In the genomic region with DNA sequence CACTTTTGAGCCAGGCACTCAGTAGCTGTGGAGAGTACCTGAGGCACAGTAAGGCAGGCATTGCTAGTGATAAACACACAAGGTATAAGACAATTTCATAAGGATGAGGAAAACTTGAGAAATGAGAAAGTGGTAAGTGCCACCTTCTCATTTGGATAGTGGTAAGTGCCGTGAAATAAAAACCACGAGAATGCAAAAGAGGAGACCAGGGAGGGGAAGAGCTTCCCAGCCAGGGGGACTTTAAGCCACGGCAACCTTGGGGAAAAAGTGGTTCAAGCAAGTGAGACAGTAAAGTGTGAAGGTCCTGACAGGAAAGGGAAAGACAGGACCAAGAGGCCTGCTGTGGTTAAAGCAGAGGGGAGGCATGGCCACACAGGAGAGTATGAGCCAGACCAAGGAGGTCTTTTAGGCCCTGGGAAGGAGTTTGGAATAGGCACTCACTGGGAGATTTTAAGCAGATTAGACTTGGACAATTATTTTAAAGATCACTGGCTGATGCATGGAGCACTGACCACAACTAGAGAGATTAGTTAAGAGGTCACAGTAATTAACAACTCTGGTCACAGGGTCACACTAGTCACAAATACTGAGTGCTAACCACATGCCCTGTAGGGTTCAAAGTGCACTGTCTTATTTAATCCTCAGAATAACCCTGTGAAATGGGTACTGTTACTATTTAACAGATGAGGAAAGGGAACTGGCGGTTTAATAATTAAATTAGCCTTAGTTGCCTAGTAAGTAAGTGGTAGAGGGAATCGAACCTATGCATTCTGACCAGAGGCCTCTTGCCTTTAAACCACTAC, we compare ENCODE assay signal across 20 cellular contexts. TPM values are rescaled to one million over a fixed set of nuclear protein-coding genes. Genes with fewer than 3 reads are reported as not detected.
DNase-seq lines count a peak whose midpoint lies in the region; ATAC-seq and TF ChIP-seq lines count a peak whose summit lies in the region.
"Had no signal": no experiment of that assay in that cellular context is flagged by ENCODE, and none has a peak within 500 bp of the region (broad histone marks: within the 10 kb centered on the region; RNA-seq: fewer than 3 reads in every experiment).

No MANE protein-coding gene starts in this region.

- peaks cover 6% of the 10 kb centered on the region; the same call in 1 of the 2 replicates for H3K9me3 ChIP-seq in PC-3 (ENCODE audit: low read length)
- H3K9me3 ChIP-seq in H9 (ENCODE audit: control insufficient read depth, low read depth, low read length): peaks cover 24% of the 10 kb centered on the region
- H3K9me3 ChIP-seq: A549, pancreas had no signal

- peaks cover 9 to 35% of the 10 kb centered on the region in 2 donors for H3K36me3 Mint-ChIP-seq in activated T-cell treated with anti-CD3 and anti-CD28 coated beads, Interleukin-2, amount 50 U/mL, for 72 hours (ENCODE audit: insufficient read depth in 2 of 2)
- H3K36me3 Mint-ChIP-seq in activated T-cell treated with anti-CD3 and anti-CD28 coated beads, Interleukin-2, amount 50 U/mL, for 4 hours (ENCODE audit: insufficient read depth): peaks cover 41% of the 10 kb centered on the region
- H3K36me3 Mint-ChIP-seq in activated B cell treated with CpG ODN at 0.5 μM for 24 hours (ENCODE audit: low read depth) (peaks cover 76% of the 10 kb centered on the region), immature natural killer cell (peaks cover 24 to 49% (median 33%) of the 10 kb centered on the region in 3 donors), H9 (ENCODE audit: insufficient read depth in 1 of 3, low read depth in 3 of 3) (peaks cover 51 to 83% (median 82%) of the 10 kb centered on the region in 3 experiments)
- H3K36me3 Mint-ChIP-seq in stimulated activated effector memory CD8-positive, alpha-beta T cell treated with anti-CD3 and anti-CD28 coated beads, Interleukin-12 subunit alpha, Interleukin-12 subunit beta, amount 100 ng/mL, for 72 hours: peaks cover 93% of the 10 kb centered on the region

- H3K4me2 ChIP-seq in PC-3 (ENCODE audit: low read length): no peak overlapping the region
- H3K4me2 ChIP-seq in H9 (ENCODE audit: insufficient read depth, insufficient read length, low read length): no peak overlapping the region
- H3K4me2 ChIP-seq: A549 had no signal

- H3K9ac ChIP-seq in PC-3 (ENCODE audit: low read length): no peak overlapping the region
- no peak overlapping the region for H3K9ac ChIP-seq in H9 (ENCODE audit: extremely low read depth, insufficient read length, low read length)

- no CpG with 5 or more reads among the region's 5 CpGs for WGBS in H9 (ENCODE audit: extremely low coverage, insufficient read length, low lambda C conversion rate)

- no peak overlapping the region for H2BK5ac ChIP-seq in H9 (ENCODE audit: insufficient read length, low read length)

- CTCF ChIA-PET in activated B cell treated with CpG ODN at 0.5 μM for 24 hours (lab: Charles Lee) (no interaction called here), PC-3 (lab: Charles Lee) (no interaction called here)

- no peak overlapping the region for H2BK15ac ChIP-seq in H9 (ENCODE audit: low read depth, low read length)

- peaks cover 69% of the 10 kb centered on the region for H3K36me3 ChIP-seq in PC-3 (ENCODE audit: low read depth, low read length)

- no peak overlapping the region for H2BK12ac ChIP-seq in H9 (ENCODE audit: insufficient read length, low read depth, low read length)

- POLR2A ChIA-PET in activated B cell treated with CpG ODN at 0.5 μM for 24 hours (lab: Charles Lee): no interaction called here
- POLR2A ChIA-PET in PC-3 (lab: Charles Lee; ENCODE audit: unreplicated experiment): no interaction called here

- BruUV-seq in PC-3 (replicated peaks; lab: Mats Ljungman, UMichigan): no TSS peak

- H3K79me2 ChIP-seq in PC-3 (ENCODE audit: low read length): no peaks in the 10 kb centered on the region
- H3K79me2 ChIP-seq in H9 (ENCODE audit: insufficient read depth, low read length): no peaks in the 10 kb centered on the region

- H3K27ac ChIP-seq in PC-3 (ENCODE audit: low read length) (no peak overlapping the region), H9 (ENCODE audit: insufficient read length, low read depth, low read length) (no peak overlapping the region)
- H3K27ac ChIP-seq: A549, pancreas had no signal

- peak overlapping the region; percentile 41 for H3K27ac Mint-ChIP-seq in activated T-cell treated with anti-CD3 and anti-CD28 coated beads, Interleukin-2, amount 50 U/mL, for 72 hours
- H3K27ac Mint-ChIP-seq in activated B cell treated with CpG ODN at 0.5 μM for 24 hours: peak overlapping the region; percentile 50
- peak overlapping the region; percentile 10 to 83 (median 65) for H3K27ac Mint-ChIP-seq in immature natural killer cell
- H3K27ac Mint-ChIP-seq in stimulated activated effector memory CD8-positive, alpha-beta T cell treated with anti-CD3 and anti-CD28 coated beads, Interleukin-12 subunit alpha, Interleukin-12 subunit beta, amount 100 ng/mL, for 72 hours: peak overlapping the region; percentile 18
- H3K27ac Mint-ChIP-seq in H9: peak overlapping the region in 1 of 3 experiments; percentile 81; a peak in 2 of 7 replicates

- H4K5ac ChIP-seq in H9 (ENCODE audit: insufficient read length, low read depth, low read length): no peak overlapping the region

- H4K20me1 ChIP-seq in PC-3 (ENCODE audit: low read length) (no peaks in the 10 kb centered on the region), H9 (ENCODE audit: control insufficient read depth, insufficient read depth, insufficient read length) (no peaks in the 10 kb centered on the region)

- no peaks in the 10 kb centered on the region for H3K79me1 ChIP-seq in H9 (ENCODE audit: insufficient read depth, low read depth, low read length, poor library complexity, severe bottlenecking)

- H4K91ac ChIP-seq in H9 (ENCODE audit: insufficient read length, low read depth, low read length): no peak overlapping the region

- no peaks in the 10 kb centered on the region for H3K4me1 ChIP-seq in PC-3 (ENCODE audit: insufficient read depth, low read length)
- H3K4me1 ChIP-seq in H9 (ENCODE audit: insufficient read depth, low read length): no peaks in the 10 kb centered on the region
- H3K4me1 ChIP-seq: A549, pancreas had no signal

- H3K27me3 Mint-ChIP-seq in activated T-cell treated with anti-CD3 and anti-CD28 coated beads, Interleukin-2, amount 50 U/mL, for 72 hours (ENCODE audit: low read depth): no peaks in the 10 kb centered on the region
- H3K27me3 Mint-ChIP-seq in activated T-cell treated with anti-CD3 and anti-CD28 coated beads, Interleukin-2, amount 50 U/mL, for 4 hours (ENCODE audit: low read depth): no peaks in the 10 kb centered on the region
- no peaks in the 10 kb centered on the region for H3K27me3 Mint-ChIP-seq in activated B cell treated with CpG ODN at 0.5 μM for 24 hours
- peaks cover 0 to 3% (median 0%) of the 10 kb centered on the region in 3 donors for H3K27me3 Mint-ChIP-seq in immature natural killer cell (ENCODE audit: low read depth in 3 of 3)
- H3K27me3 Mint-ChIP-seq in H9 (ENCODE audit: low read depth): no peaks in the 10 kb centered on the region

- H3K56ac ChIP-seq in H9 (ENCODE audit: insufficient read length, low read depth, low read length): no peak overlapping the region

- H3K23me2 ChIP-seq in H9 (ENCODE audit: insufficient read length, low read depth, low read length, poor library complexity, severe bottlenecking): no peaks in the 10 kb centered on the region

- H3T11ph ChIP-seq in H9 (ENCODE audit: low read length): no peak overlapping the region

- ATAC-seq in activated T-cell treated with anti-CD3 and anti-CD28 coated beads, Interleukin-2, amount 50 U/mL, for 72 hours (replicated peaks in 1 of 2): no peak
- no peak for ATAC-seq in activated T-cell treated with anti-CD3 and anti-CD28 coated beads, Interleukin-2, amount 50 U/mL, for 4 hours
- no peak for ATAC-seq in activated B cell treated with CpG ODN at 0.5 μM for 24 hours (ENCODE audit: low read depth)
- peak; percentile 39 for ATAC-seq in stimulated activated effector memory CD8-positive, alpha-beta T cell treated with anti-CD3 and anti-CD28 coated beads, Interleukin-12 subunit alpha, Interleukin-12 subunit beta, amount 100 ng/mL, for 72 hours
- no peak for ATAC-seq in PC-3
- ATAC-seq: A549, pancreas had no signal

- no peak overlapping the region for H3K23ac ChIP-seq in H9 (ENCODE audit: insufficient read length, low read depth, low read length)

- no peak overlapping the region for H4K8ac ChIP-seq in H9 (replicated peaks; ENCODE audit: insufficient read length, low read depth, low read length)

- no peaks in the 10 kb centered on the region for H3K27me3 ChIP-seq in PC-3 (ENCODE audit: low read length)
- H3K27me3 ChIP-seq in H9 (ENCODE audit: insufficient read depth, low read length): no peaks in the 10 kb centered on the region
- H3K27me3 ChIP-seq: dorsolateral prefrontal cortex, pancreas had no signal

- H3K14ac ChIP-seq in H9 (ENCODE audit: insufficient read depth, low read length): no peak overlapping the region

- H3K9me3 Mint-ChIP-seq in activated T-cell treated with anti-CD3 and anti-CD28 coated beads, Interleukin-2, amount 50 U/mL, for 72 hours: no peaks in the 10 kb centered on the region
- no peaks in the 10 kb centered on the region for H3K9me3 Mint-ChIP-seq in activated T-cell treated with anti-CD3 and anti-CD28 coated beads, Interleukin-2, amount 50 U/mL, for 4 hours
- H3K9me3 Mint-ChIP-seq in activated B cell treated with CpG ODN at 0.5 μM for 24 hours (no peaks in the 10 kb centered on the region), immature natural killer cell (no peaks in the 10 kb centered on the region), H9 (peaks cover 0 to 5% of the 10 kb centered on the region in 2 experiments; a peak in 1 of 5 replicates)
- H3K9me3 Mint-ChIP-seq in stimulated activated effector memory CD8-positive, alpha-beta T cell treated with anti-CD3 and anti-CD28 coated beads, Interleukin-12 subunit alpha, Interleukin-12 subunit beta, amount 100 ng/mL, for 72 hours: no peaks in the 10 kb centered on the region

- no peak overlapping the region for H2AK5ac ChIP-seq in H9 (ENCODE audit: insufficient read length, low read length)

- no peak overlapping the region for H3K4me3 Mint-ChIP-seq in activated T-cell treated with anti-CD3 and anti-CD28 coated beads, Interleukin-2, amount 50 U/mL, for 72 hours
- H3K4me3 Mint-ChIP-seq in activated T-cell treated with anti-CD3 and anti-CD28 coated beads, Interleukin-2, amount 50 U/mL, for 4 hours: no peak overlapping the region
- H3K4me3 Mint-ChIP-seq in activated B cell treated with CpG ODN at 0.5 μM for 24 hours (no peak overlapping the region), immature natural killer cell (peak overlapping the region in 1 of 5 donors; percentile 10), H9 (no peak overlapping the region)
- H3K4me3 Mint-ChIP-seq in stimulated activated effector memory CD8-positive, alpha-beta T cell treated with anti-CD3 and anti-CD28 coated beads, Interleukin-12 subunit alpha, Interleukin-12 subunit beta, amount 100 ng/mL, for 72 hours: no peak overlapping the region

- no peak overlapping the region for H2BK20ac ChIP-seq in H9 (ENCODE audit: low read depth, low read length, poor library complexity, severe bottlenecking)

- H2BK120ac ChIP-seq in H9 (ENCODE audit: low read depth, low read length, poor library complexity, severe bottlenecking): no peak overlapping the region

- no peak for DNase-seq in activated T-cell treated with anti-CD3 and anti-CD28 coated beads, Interleukin-2, amount 50 U/mL, for 72 hours
- DNase-seq in activated T-cell treated with anti-CD3 and anti-CD28 coated beads, Interleukin-2, amount 50 U/mL, for 4 hours: no peak
- no peak for DNase-seq in activated B cell treated with CpG ODN at 0.5 μM for 24 hours
- no peak for DNase-seq in immature natural killer cell
- no peak for DNase-seq in stimulated activated effector memory CD8-positive, alpha-beta T cell treated with anti-CD3 and anti-CD28 coated beads, Interleukin-12 subunit alpha, Interleukin-12 subunit beta, amount 100 ng/mL, for 72 hours (ENCODE audit: low spot score in 2 of 2)
- DNase-seq in PC-3: no peak
- DNase-seq in H9: no peak
- no peak for DNase-seq in activated CD4-positive, alpha-beta T cell treated with anti-CD3 and anti-CD28 coated beads for 48 hours
- DNase-seq: activated CD4-positive, alpha-beta T cell treated with anti-CD3 and anti-CD28 coated beads, Interleukin-2, amount 50 U/mL, for 4 hours; activated effector memory CD4-positive, alpha-beta T cell treated with anti-CD3 and anti-CD28 coated beads, Interleukin-2, amount 50 U/mL, for 16 hours; dorsolateral prefrontal cortex; GDM1; head of caudate nucleus; NCI-H1436; NCI-H345; pancreas; SIG-M5; stimulated activated naive CD4-positive, alpha-beta T cell treated with Interleukin-2 at 50 U/mL for 16 hours had no signal

- H2AFZ ChIP-seq in PC-3 (ENCODE audit: low read length) (no peak overlapping the region), H9 (ENCODE audit: low read length) (no peak overlapping the region)

- no peak overlapping the region for H3K4me3 ChIP-seq in PC-3 (ENCODE audit: low read length)
- H3K4me3 ChIP-seq: A549, dorsolateral prefrontal cortex, pancreas, skin epidermis had no signal

- intact Hi-C loops in activated B cell treated with CpG ODN at 0.5 μM for 24 hours (cut with micrococcal nuclease): loop anchor here (2.0 kb wide), 1 partner anchor 49 kb away; no protein-coding TSS in a partner anchor
- intact Hi-C loops in PC-3 (cut with micrococcal nuclease): no loop called here

- H3K9me2 ChIP-seq in PC-3 (replicated peaks; ENCODE audit: low read length): no peaks in the 10 kb centered on the region

- H3K18ac ChIP-seq in H9 (ENCODE audit: insufficient read length, low read depth, low read length): no peak overlapping the region

- H3K4ac ChIP-seq in H9 (ENCODE audit: low read depth, low read length): no peak overlapping the region

- TF ChIP-seq CTCF in activated B cell treated with CpG ODN at 0.5 μM for 24 hours (IDR thresholded peaks at IDR 0.05): no peak
- no peak for TF ChIP-seq CTCF in PC-3 (conservative IDR thresholded peaks at IDR 0.05; ENCODE audit: low read depth, low read length)
- no peak for TF ChIP-seq CTCF in H9 (conservative IDR thresholded peaks at IDR 0.05)

- H3F3A ChIP-seq in PC-3 (ENCODE audit: low read length, unreplicated experiment): no peaks in the 10 kb centered on the region

- no peaks in the 10 kb centered on the region for H3K4me1 Mint-ChIP-seq in activated T-cell treated with anti-CD3 and anti-CD28 coated beads, Interleukin-2, amount 50 U/mL, for 72 hours (ENCODE audit: low read depth)
- H3K4me1 Mint-ChIP-seq in activated T-cell treated with anti-CD3 and anti-CD28 coated beads, Interleukin-2, amount 50 U/mL, for 4 hours (ENCODE audit: low read depth): no peaks in the 10 kb centered on the region
- H3K4me1 Mint-ChIP-seq in activated B cell treated with CpG ODN at 0.5 μM for 24 hours: no peaks in the 10 kb centered on the region
- peaks cover 2 to 5% of the 10 kb centered on the region in 2 donors for H3K4me1 Mint-ChIP-seq in immature natural killer cell
- peaks cover 6% of the 10 kb centered on the region for H3K4me1 Mint-ChIP-seq in stimulated activated effector memory CD8-positive, alpha-beta T cell treated with anti-CD3 and anti-CD28 coated beads, Interleukin-12 subunit alpha, Interleukin-12 subunit beta, amount 100 ng/mL, for 72 hours
- H3K4me1 Mint-ChIP-seq in H9: no peaks in the 10 kb centered on the region

RNA-seq across cellular contexts. Expression of a gene that starts 50.1 kb away (rescaled TPM):
- total RNA-seq in activated T-cell treated with anti-CD3 and anti-CD28 coated beads, Interleukin-2, amount 50 U/mL, for 72 hours: 100 to 1,000 TPM in 1 of 2 donors, 10 to 100 TPM in 1; 76.6 to 111 TPM
- total RNA-seq in activated T-cell treated with anti-CD3 and anti-CD28 coated beads, Interleukin-2, amount 50 U/mL, for 4 hours: 10 to 100 TPM; 51.5 to 54.6 (median 51.6) TPM
- total RNA-seq in activated B cell treated with CpG ODN at 0.5 μM for 24 hours (53.3 and 68.6 TPM in 2 replicates), PC-3 (2014; rRNA removed) (29.4 and 43.5 TPM in 2 replicates), H9 (2021) (64.0 and 74.5 TPM in 2 replicates)
- 10 to 100 TPM in 2 of 3 donors, 1 to 10 TPM in 1; 7.6 to 20.3 (median 14.7) TPM for polyA plus RNA-seq in immature natural killer cell

RNA-seq across cellular contexts. Expression of a gene that starts 59.4 kb away (rescaled TPM):
- total RNA-seq in activated T-cell treated with anti-CD3 and anti-CD28 coated beads, Interleukin-2, amount 50 U/mL, for 72 hours: 10 to 100 TPM; 65.1 to 80.4 TPM
- total RNA-seq in activated T-cell treated with anti-CD3 and anti-CD28 coated beads, Interleukin-2, amount 50 U/mL, for 4 hours: 100 to 1,000 TPM; 109 to 118 (median 115) TPM
- total RNA-seq in activated B cell treated with CpG ODN at 0.5 μM for 24 hours: 53.1 and 53.9 TPM in 2 replicates
- 10 to 100 TPM; 22.5 to 50.7 (median 35.0) TPM for polyA plus RNA-seq in immature natural killer cell
- total RNA-seq in PC-3 (2014; rRNA removed): 30.7 and 31.9 TPM in 2 replicates
- total RNA-seq in H9 (2021): 92.1 and 94.0 TPM in 2 replicates
